In genomic region chr7:74027124-74027682, GRCh38 we compare ENCODE assay signal across 8 cellular contexts. TPM values are rescaled to one million over a fixed set of nuclear protein-coding genes. Genes with fewer than 3 reads are reported as not detected.
A peak's percentile ranks its signal among the peaks of the same experiment; 100 is the strongest.
DNase-seq lines count a peak whose midpoint lies in the region; ATAC-seq and TF ChIP-seq lines count a peak whose summit lies in the region.

No MANE protein-coding gene starts in this region.

- H2BK15ac ChIP-seq in neuronal stem cell (ENCODE audit: low read length): no peak overlapping the region

- no peak overlapping the region for H2BK120ac ChIP-seq in neuronal stem cell (ENCODE audit: low read depth, low read length)

- no peak overlapping the region for H3K14ac ChIP-seq in neuronal stem cell (ENCODE audit: low read length)

- H3K36me3 Mint-ChIP-seq in activated CD8-positive, alpha-beta memory T cell treated with anti-CD3 and anti-CD28 coated beads, Interleukin-2, amount 10 ng/mL, durations not matched to agents 7 days and 5 days: no peaks in the 10 kb centered on the region

- no peak overlapping the region for H3K9ac ChIP-seq in neuronal stem cell (ENCODE audit: low read depth, low read length, poor library complexity)

- TF ChIP-seq POLR2A in uterus (IDR thresholded peaks at IDR 0.05): peak in 1 of 2 donors; percentile 3

- H3K4me1 ChIP-seq in esophagus (ENCODE audit: control insufficient read depth in 2 of 2, insufficient read depth in 2 of 2, low read length in 1 of 2) (peaks cover 0 to 9% of the 10 kb centered on the region in 2 donors), neuronal stem cell (ENCODE audit: control insufficient read depth in 2 of 2, insufficient read depth in 1 of 2, low read depth in 1 of 2, low read length in 2 of 2) (peaks cover 16 to 18% of the 10 kb centered on the region in 2 donors), uterus (peaks cover 4 to 31% of the 10 kb centered on the region in 2 donors)

- intact Hi-C loops in uterus (cut with DNase I; ENCODE audit: low total_unique reads): no loop called here

- no peak overlapping the region for H3K4me2 ChIP-seq in neuronal stem cell (ENCODE audit: insufficient read depth, low read length, poor library complexity, severe bottlenecking)

- DNase-seq in activated CD8-positive, alpha-beta memory T cell treated with anti-CD3 and anti-CD28 coated beads, Interleukin-2, amount 10 ng/mL, durations not matched to agents 7 days and 5 days: no peak
- no peak for DNase-seq in activated CD8-positive, alpha-beta memory T cell treated with anti-CD3 and anti-CD28 coated beads, Interleukin-2, amount 50 U/mL, for 48 hours
- DNase-seq in neuronal stem cell (ENCODE audit: low spot score): no peak
- no peak for DNase-seq in uterus
- DNase-seq in HK-2 (ENCODE audit: unreplicated experiment): no peak
- DNase-seq in HT-29 (ENCODE audit: low spot score): no peak
- no peak for DNase-seq in NCI-H2196 (lab: John Stamatoyannopoulos, UW; ENCODE audit: unreplicated experiment)

- H3K27ac Mint-ChIP-seq in activated CD8-positive, alpha-beta memory T cell treated with anti-CD3 and anti-CD28 coated beads, Interleukin-2, amount 10 ng/mL, durations not matched to agents 7 days and 5 days: no peak overlapping the region

- peaks cover 0 to 5% of the 10 kb centered on the region in 2 donors for H3K27me3 ChIP-seq in esophagus (ENCODE audit: control insufficient read depth in 1 of 2, insufficient read depth in 2 of 2, low read length in 2 of 2)
- H3K27me3 ChIP-seq in neuronal stem cell (ENCODE audit: control insufficient read depth in 3 of 3, insufficient read depth in 3 of 3, low read depth in 1 of 3, low read length in 3 of 3): peaks cover 0 to 80% (median 6%) of the 10 kb centered on the region in 3 experiments
- H3K27me3 ChIP-seq in uterus: no peaks in the 10 kb centered on the region

- H3K27me3 Mint-ChIP-seq in activated CD8-positive, alpha-beta memory T cell treated with anti-CD3 and anti-CD28 coated beads, Interleukin-2, amount 10 ng/mL, durations not matched to agents 7 days and 5 days: peaks cover 62% of the 10 kb centered on the region

- H3K27ac ChIP-seq in esophagus (ENCODE audit: low read depth in 2 of 2, low read length in 1 of 2) (peak overlapping the region; percentile 38 to 78), neuronal stem cell (replicated peaks; ENCODE audit: low read length) (no peak overlapping the region), uterus (peak overlapping the region; percentile 89 to 91)

- H2AFZ ChIP-seq in neuronal stem cell (ENCODE audit: low read length): peak overlapping the region; percentile 94

- no peaks in the 10 kb centered on the region for H3K79me1 ChIP-seq in neuronal stem cell (ENCODE audit: low read depth, low read length)

- no peak overlapping the region for H3K4ac ChIP-seq in neuronal stem cell (ENCODE audit: low read length)

- peak overlapping the region; percentile 93 for H3K18ac ChIP-seq in neuronal stem cell (ENCODE audit: low read length)

- peak overlapping the region; percentile 87 for H2AK5ac ChIP-seq in neuronal stem cell (ENCODE audit: low read depth, low read length)

- ATAC-seq in activated CD8-positive, alpha-beta memory T cell treated with anti-CD3 and anti-CD28 coated beads, Interleukin-2, amount 10 ng/mL, durations not matched to agents 7 days and 5 days: peak; percentile 21

- WGBS in esophagus, 2 donors: 32 to 38% methylated on average over 9 to 10 of the region's 10 CpGs
- no CpG with 5 or more reads among the region's 10 CpGs for WGBS in neuronal stem cell (ENCODE audit: extremely low coverage in 2 of 2, insufficient read length in 2 of 2, insufficient replicate concordance in 1 of 2), 2 donors

- CTCF ChIA-PET in activated CD8-positive, alpha-beta memory T cell treated with anti-CD3 and anti-CD28 coated beads, Interleukin-2, amount 10 ng/mL, durations not matched to agents 7 days and 5 days (lab: Charles Lee): interaction anchor here (0.6 to 2.8 kb wide), 27 partner anchors 10 to 373 kb away, joined by 3 to 30 read pairs (median 4); no protein-coding TSS in a partner anchor

- TF ChIP-seq CTCF in uterus (IDR thresholded peaks at IDR 0.05): no peak

- no peak overlapping the region for H4K8ac ChIP-seq in neuronal stem cell (ENCODE audit: low read depth, low read length)

- H3K9me3 ChIP-seq in esophagus (ENCODE audit: control insufficient read depth in 2 of 2, insufficient read depth in 1 of 2, low read depth in 1 of 2, low read length in 1 of 2): no peaks in the 10 kb centered on the region
- H3K9me3 ChIP-seq in neuronal stem cell (replicated peaks in 1 of 2; ENCODE audit: control insufficient read depth in 2 of 2, insufficient read depth in 1 of 2, low read depth in 1 of 2, low read length in 2 of 2): no peaks in the 10 kb centered on the region
- no peaks in the 10 kb centered on the region for H3K9me3 ChIP-seq in uterus

- H3K4me1 Mint-ChIP-seq in activated CD8-positive, alpha-beta memory T cell treated with anti-CD3 and anti-CD28 coated beads, Interleukin-2, amount 10 ng/mL, durations not matched to agents 7 days and 5 days: peaks cover 3% of the 10 kb centered on the region

- no peak overlapping the region for H3K4me3 ChIP-seq in esophagus (ENCODE audit: low read depth in 1 of 2, low read length in 2 of 2)
- H3K4me3 ChIP-seq in neuronal stem cell (ENCODE audit: low read length in 2 of 2): no peak overlapping the region
- H3K4me3 ChIP-seq in uterus: peak overlapping the region; percentile 45 to 82

- no peak overlapping the region for H4K91ac ChIP-seq in neuronal stem cell (ENCODE audit: low read depth, low read length, poor library complexity)

- H2BK12ac ChIP-seq in neuronal stem cell (ENCODE audit: low read length): no peak overlapping the region

- H3K4me3 Mint-ChIP-seq in activated CD8-positive, alpha-beta memory T cell treated with anti-CD3 and anti-CD28 coated beads, Interleukin-2, amount 10 ng/mL, durations not matched to agents 7 days and 5 days: no peak overlapping the region

- peak overlapping the region; percentile 59 for H2BK5ac ChIP-seq in neuronal stem cell (ENCODE audit: low read length)

- H3K36me3 ChIP-seq in esophagus (ENCODE audit: control insufficient read depth in 2 of 2, insufficient read depth in 2 of 2, low read length in 1 of 2) (no peaks in the 10 kb centered on the region), neuronal stem cell (replicated peaks in 1 of 2; ENCODE audit: control insufficient read depth in 2 of 2, insufficient read depth in 2 of 2, low read length in 2 of 2) (no peaks in the 10 kb centered on the region), uterus (no peaks in the 10 kb centered on the region)

- H3K9me3 Mint-ChIP-seq in activated CD8-positive, alpha-beta memory T cell treated with anti-CD3 and anti-CD28 coated beads, Interleukin-2, amount 10 ng/mL, durations not matched to agents 7 days and 5 days (ENCODE audit: low read depth): no peaks in the 10 kb centered on the region

- peak overlapping the region; percentile 59 for H3K23ac ChIP-seq in neuronal stem cell (ENCODE audit: low read depth, low read length, poor library complexity)

RNA-seq across cellular contexts. Expression of gene ELN, which starts 0.8 kb away (rescaled TPM):
- not detected for total RNA-seq in activated CD8-positive, alpha-beta memory T cell treated with anti-CD3 and anti-CD28 coated beads, Interleukin-2, amount 10 ng/mL, durations not matched to agents 7 days and 5 days
- polyA plus RNA-seq in esophagus: 10 to 100 TPM; 12.6 to 25.7 TPM
- 2.9 TPM for polyA plus RNA-seq in neuronal stem cell (2013, experiment 1 of 2)
- polyA plus RNA-seq in neuronal stem cell (2013, experiment 2 of 2): 3.1 TPM
- total RNA-seq in uterus: 100 to 1,000 TPM in 2 of 4 donors, 10 to 100 TPM in 1, 1 to 10 TPM in 1; 4.1 to 427 (median 92.4) TPM
- 0.03 and 0.10 TPM in 2 replicates for total RNA-seq in HT-29 (2014; rRNA removed; shearing (Covaris generic))

RNA-seq across cellular contexts. Expression of gene LIMK1, which starts 56.4 kb away (rescaled TPM):
- 10 to 100 TPM; 44.8 to 49.5 TPM for total RNA-seq in activated CD8-positive, alpha-beta memory T cell treated with anti-CD3 and anti-CD28 coated beads, Interleukin-2, amount 10 ng/mL, durations not matched to agents 7 days and 5 days
- polyA plus RNA-seq in esophagus: 1 to 10 TPM; 5.9 to 7.7 TPM
- polyA plus RNA-seq in neuronal stem cell (2013, experiment 1 of 2): 62.3 TPM
- polyA plus RNA-seq in neuronal stem cell (2013, experiment 2 of 2): 60.7 TPM
- total RNA-seq in uterus: 10 to 100 TPM in 2 of 4 donors, 1 to 10 TPM in 2; 1.8 to 22.4 (median 11.4) TPM
- 27.4 and 37.8 TPM in 2 replicates for total RNA-seq in HT-29 (2014; rRNA removed; shearing (Covaris generic))

Comparison
In these comparisons a context has a peak if more than half of its experiments do, and no peak if none do; other contexts are left out.
1. H3K4me3 ChIP-seq: peak in uterus (2 of 2); none in esophagus (0 of 2) and neuronal stem cell (0 of 2).